Comparison of ENCODE assay signal across 8 cellular contexts in genomic region chr19:1354496-1355257, GRCh38. TPM values are rescaled to one million over a fixed set of nuclear protein-coding genes. Genes with fewer than 3 reads are reported as not detected.
DNase-seq lines count a peak whose midpoint lies in the region; ATAC-seq and TF ChIP-seq lines count a peak whose summit lies in the region.

No MANE protein-coding gene starts in this region.

- H3K9ac ChIP-seq in iPS-18a (ENCODE audit: low read length) (peak overlapping the region; percentile 76), skeletal muscle satellite cell (ENCODE audit: low read depth, low read length) (peak overlapping the region; percentile 95)

- H3K36me3 ChIP-seq in iPS-18a (ENCODE audit: control insufficient read depth, low read depth, low read length) (peaks cover 25% of the 10 kb centered on the region), skeletal muscle satellite cell (ENCODE audit: insufficient read depth, low read length) (peaks cover 23% of the 10 kb centered on the region)

- peaks cover 0 to 3% (median 0%) of the 10 kb centered on the region in 5 experiments for H3K9me3 Mint-ChIP-seq in brain

- DNase-seq in NK-92 treated with Interleukin-12 subunit alpha and Interleukin-12 subunit beta, amount 100 ng/mL, for 24 hours (lab: John Stamatoyannopoulos, UW) = peak; percentile 73
- DNase-seq in NK-92 (lab: John Stamatoyannopoulos, UW; ENCODE audit: unreplicated experiment) (no peak), NCI-H2081 treated with DMSO at 0.1 percent for 48 hours (lab: John Stamatoyannopoulos, UW) (peak; percentile 25), UCSD-AML1 (lab: John Stamatoyannopoulos, UW; ENCODE audit: unreplicated experiment) (peak; percentile 91)

- H3K36me3 Mint-ChIP-seq in brain = peaks cover 30% of the 10 kb centered on the region

- no peaks in the 10 kb centered on the region for H3K27me3 Mint-ChIP-seq in brain

- H3K4me1 ChIP-seq in iPS-18a (ENCODE audit: control insufficient read depth, low read depth, low read length) (peaks cover 33% of the 10 kb centered on the region), skeletal muscle satellite cell (ENCODE audit: control insufficient read depth, insufficient read depth, low read length) (peaks cover 18% of the 10 kb centered on the region)

- ATAC-seq in HG03025 (IDR thresholded peaks at IDR 0.05; ENCODE audit: low FRiP score, unreplicated experiment) = peak; percentile 80

- H3K4me1 Mint-ChIP-seq in brain = peaks cover 75% of the 10 kb centered on the region

- H3K4me3 ChIP-seq in iPS-18a (ENCODE audit: low read length) = peak overlapping the region; percentile 66
- peak overlapping the region; percentile 74 for H3K4me3 ChIP-seq in skeletal muscle satellite cell (ENCODE audit: low read length)

- H3K4me3 Mint-ChIP-seq in brain = peak overlapping the region; percentile 93 to 99 (median 95)

- H3K27me3 ChIP-seq in iPS-18a (ENCODE audit: control insufficient read depth, insufficient read depth, low read length) (no peaks in the 10 kb centered on the region), skeletal muscle satellite cell (ENCODE audit: control insufficient read depth, insufficient read depth, low read length) (no peaks in the 10 kb centered on the region)

- H3K9me3 ChIP-seq in iPS-18a (ENCODE audit: control insufficient read depth, low read depth, low read length) (no peaks in the 10 kb centered on the region), skeletal muscle satellite cell (replicated peaks; ENCODE audit: low read length) (no peaks in the 10 kb centered on the region)

- peak overlapping the region; percentile 80 to 99 (median 98) for H3K27ac Mint-ChIP-seq in brain

- peak overlapping the region; percentile 100 for H3K4me2 ChIP-seq in skeletal muscle satellite cell (ENCODE audit: low read length)

- H3K27ac ChIP-seq in iPS-18a (ENCODE audit: low read length) = peak overlapping the region; percentile 82

- TF ChIP-seq CTCF in brain (conservative IDR thresholded peaks at IDR 0.05) = peak in 1 of 2 experiments; percentile 39

RNA-seq across cellular contexts. Expression of gene NDUFS7, which starts 29.0 kb away (rescaled TPM):
- 275 TPM for polyA plus RNA-seq in brain (ENCODE audit: insufficient read depth, low read depth, low replicate concordance)
- 69.0 and 71.4 TPM in 2 replicates for total RNA-seq in skeletal muscle satellite cell (2012; rRNA removed)

RNA-seq across cellular contexts. Expression of gene GAMT, which starts 46.7 kb away (rescaled TPM):
- 146 TPM for polyA plus RNA-seq in brain (ENCODE audit: insufficient read depth, low read depth, low replicate concordance)
- total RNA-seq in skeletal muscle satellite cell (2012; rRNA removed) = 25.6 and 31.5 TPM in 2 replicates

RNA-seq across cellular contexts. Expression of gene DAZAP1, which starts 52.7 kb away (rescaled TPM):
- polyA plus RNA-seq in brain (ENCODE audit: insufficient read depth, low read depth, low replicate concordance) = 81.4 TPM
- total RNA-seq in skeletal muscle satellite cell (2012; rRNA removed) = 54.8 and 58.5 TPM in 2 replicates
